ENCODE assay signal across 21 cellular contexts in genomic region chr3:53478166-53478830, GRCh38. TPM values are rescaled to one million over a fixed set of nuclear protein-coding genes. Genes with fewer than 3 reads are reported as not detected.
DNase-seq lines count a peak whose midpoint lies in the region; ATAC-seq and TF ChIP-seq lines count a peak whose summit lies in the region.
"Had no signal": no experiment of that assay in that cellular context is flagged by ENCODE, and none has a peak within 500 bp of the region (broad histone marks: within the 10 kb centered on the region; RNA-seq: fewer than 3 reads in every experiment).

No MANE protein-coding gene starts in this region.

- no peak overlapping the region for H3K23ac ChIP-seq in mesenchymal stem cell (ENCODE audit: low read length in 2 of 2)

- no peak overlapping the region for H4K91ac ChIP-seq in mesenchymal stem cell (ENCODE audit: low read length)

- 0% methylated on average over 1 of the region's 1 CpG for WGBS in mammary epithelial cell (ENCODE audit: low coverage, missing lambda C conversion rate)
- 25% methylated on average over 1 of the region's 1 CpG for WGBS in mesenchymal stem cell

- no peak overlapping the region for H2BK12ac ChIP-seq in mesenchymal stem cell (ENCODE audit: low read length in 2 of 2)

- peak; percentile 36 for DNase-seq in mammary epithelial cell
- no peak for DNase-seq in breast epithelium (ENCODE audit: low spot score in 2 of 2)
- peak; percentile 91 for DNase-seq in epithelial cell of proximal tubule (ENCODE audit: low read depth)
- DNase-seq in mesenchymal stem cell = no peak
- DNase-seq in NCI-H748 treated with DMSO at 0.1 percent for 48 hours (lab: John Stamatoyannopoulos, UW) = no peak
- no peak for DNase-seq in NCI-H345 (lab: John Stamatoyannopoulos, UW)
- no peak for DNase-seq in SHP77 treated with DMSO at 0.1 percent for 48 hours (lab: John Stamatoyannopoulos, UW)
- DNase-seq: activated CD4-positive, alpha-beta T cell treated with anti-CD3 and anti-CD28 coated beads, Interleukin-2, amount 50 U/mL, for 48 hours; activated T-cell treated with anti-CD3 and anti-CD28 coated beads, Interleukin-2, amount 50 U/mL, for 4 hours; CD8-positive, alpha-beta memory T cell; effector CD4-positive, alpha-beta T cell; GOT3; naive thymus-derived CD4-positive, alpha-beta T cell; NCI-H1436; PC-9; stimulated activated naive CD8-positive, alpha-beta T cell treated with anti-CD3 and anti-CD28 coated beads, Interleukin-15, amount 100 ng/mL, for 72 hours; uterus had no signal

- H2AK5ac ChIP-seq in mesenchymal stem cell (ENCODE audit: low read length, severe bottlenecking) = no peak overlapping the region

- intact Hi-C loops in mammary epithelial cell (cut with micrococcal nuclease) = no loop called here
- intact Hi-C loops in breast epithelium (cut with DNase I; ENCODE audit: low total_unique reads) = no loop called here

- H3K36me3 ChIP-seq in mammary epithelial cell (ENCODE audit: insufficient read depth, low read length) = no peaks in the 10 kb centered on the region
- H3K36me3 ChIP-seq in breast epithelium = no peaks in the 10 kb centered on the region
- H3K36me3 ChIP-seq in mesenchymal stem cell (ENCODE audit: control insufficient read depth in 1 of 2, insufficient read depth in 2 of 2, low read depth in 1 of 2, low read length in 2 of 2) = no peaks in the 10 kb centered on the region
- H3K36me3 ChIP-seq: uterus had no signal

- H3K9me3 ChIP-seq in mammary epithelial cell (replicated peaks; ENCODE audit: insufficient read depth, low read length) (no peaks in the 10 kb centered on the region), breast epithelium (no peaks in the 10 kb centered on the region), mesenchymal stem cell (ENCODE audit: control insufficient read depth, low read length) (no peaks in the 10 kb centered on the region)
- H3K9me3 ChIP-seq: uterus had no signal

- BruUV-seq in mammary epithelial cell (replicated peaks; lab: Mats Ljungman, UMichigan) = no TSS peak

- no peaks in the 10 kb centered on the region for H4K20me1 ChIP-seq in mammary epithelial cell (ENCODE audit: insufficient read depth, low read length)

- dilution Hi-C loops in mammary epithelial cell (cut with HindIII; ENCODE audit: low sequenced_read_pairs) = no loop called here

- H3K4me2 ChIP-seq in mammary epithelial cell (ENCODE audit: insufficient read depth, low read depth, low read length) = no peak overlapping the region
- H3K4me2 ChIP-seq in mesenchymal stem cell (ENCODE audit: low read length, poor library complexity, severe bottlenecking) = no peak overlapping the region
- H3K4me2 ChIP-seq: PC-9 had no signal

- H3K4ac ChIP-seq in mesenchymal stem cell (ENCODE audit: low read depth in 1 of 2, low read length in 2 of 2) = no peak overlapping the region

- H3K27ac ChIP-seq in mammary epithelial cell (ENCODE audit: insufficient read depth, low read depth, low read length) = no peak overlapping the region
- H3K27ac ChIP-seq in breast epithelium = no peak overlapping the region
- peak overlapping the region; percentile 36 for H3K27ac ChIP-seq in mesenchymal stem cell (ENCODE audit: low read length, poor library complexity, severe bottlenecking)
- H3K27ac ChIP-seq: PC-9, uterus had no signal

- no peak overlapping the region for H2BK120ac ChIP-seq in mesenchymal stem cell (ENCODE audit: low read depth, low read length)

- no peak overlapping the region for H4K8ac ChIP-seq in mesenchymal stem cell (ENCODE audit: low read length)

- H3K79me2 ChIP-seq in mammary epithelial cell (ENCODE audit: insufficient read depth, low read length) = no peaks in the 10 kb centered on the region

- TF ChIP-seq CTCF in mammary epithelial cell (conservative IDR thresholded peaks at IDR 0.05 in 1 of 2, IDR thresholded peaks at IDR 0.05 in 1 of 2; ENCODE audit: extremely low read depth in 1 of 2, insufficient read depth in 1 of 2, low read depth in 1 of 2, low read length in 2 of 2) (no peak), breast epithelium (IDR thresholded peaks at IDR 0.05) (no peak), epithelial cell of proximal tubule (conservative IDR thresholded peaks at IDR 0.05; ENCODE audit: low read depth, low read length) (no peak)

- no peak overlapping the region for H3K14ac ChIP-seq in mesenchymal stem cell (ENCODE audit: low read length in 2 of 2)

- H3K4me3 ChIP-seq in mammary epithelial cell (replicated peaks in 1 of 3; ENCODE audit: insufficient read depth in 1 of 3, low read depth in 2 of 3, low read length in 3 of 3) (no peak overlapping the region), breast epithelium (no peak overlapping the region), epithelial cell of proximal tubule (ENCODE audit: low read depth, low read length) (no peak overlapping the region), mesenchymal stem cell (ENCODE audit: insufficient read depth in 1 of 2, low read depth in 1 of 2, low read length in 2 of 2) (no peak overlapping the region)
- H3K4me3 ChIP-seq: GM12878, PC-9, uterus had no signal

- no peak for ATAC-seq in HG02852 (IDR thresholded peaks at IDR 0.05; ENCODE audit: unreplicated experiment)
- ATAC-seq: activated T-cell treated with anti-CD3 and anti-CD28 coated beads, Interleukin-2, amount 50 U/mL, for 4 hours; GM12878; naive thymus-derived CD4-positive, alpha-beta T cell; stimulated activated naive CD8-positive, alpha-beta T cell treated with anti-CD3 and anti-CD28 coated beads, Interleukin-15, amount 100 ng/mL, for 72 hours had no signal

- H3K27me3 ChIP-seq in mammary epithelial cell (ENCODE audit: insufficient read depth, low read length) (no peaks in the 10 kb centered on the region), breast epithelium (no peaks in the 10 kb centered on the region), mesenchymal stem cell (ENCODE audit: control insufficient read depth in 1 of 2, insufficient read depth in 1 of 2, low read length in 2 of 2) (peaks cover 13% of the 10 kb centered on the region in 2 experiments)

- no peak overlapping the region for H2BK15ac ChIP-seq in mesenchymal stem cell (ENCODE audit: low read depth, poor library complexity, severe bottlenecking)

- CTCF ChIA-PET in mammary epithelial cell (lab: Charles Lee; ENCODE audit: low non-redundant PET) = no interaction called here

- TF ChIP-seq POLR2A in breast epithelium (IDR thresholded peaks at IDR 0.05) = no peak

- H3K9ac ChIP-seq in mammary epithelial cell (ENCODE audit: insufficient read depth, low read length) = no peak overlapping the region
- H3K9ac ChIP-seq in mesenchymal stem cell (ENCODE audit: low read length) = no peak overlapping the region

- H3K4me1 ChIP-seq in mammary epithelial cell (ENCODE audit: insufficient read depth, low read length) (peaks cover 3% of the 10 kb centered on the region), breast epithelium (no peaks in the 10 kb centered on the region), mesenchymal stem cell (ENCODE audit: control insufficient read depth, insufficient read depth, low read depth, low read length) (peaks cover 6% of the 10 kb centered on the region)
- H3K4me1 ChIP-seq: uterus had no signal

- in situ Hi-C loops in mammary epithelial cell (cut with MboI; ENCODE audit: low sequenced_read_pairs in 2 of 2) = no loop called here

- H3K18ac ChIP-seq in mesenchymal stem cell (ENCODE audit: low read depth in 1 of 2, low read length in 2 of 2) = no peak overlapping the region

- H3K79me1 ChIP-seq in mesenchymal stem cell (replicated peaks; ENCODE audit: low read length, poor library complexity, severe bottlenecking) = no peaks in the 10 kb centered on the region

- H2AFZ ChIP-seq in mammary epithelial cell (ENCODE audit: low read depth, low read length) (no peak overlapping the region), mesenchymal stem cell (ENCODE audit: low read depth, low read length) (no peak overlapping the region)
- H2AFZ ChIP-seq: PC-9 had no signal

- H2BK5ac ChIP-seq in mesenchymal stem cell (ENCODE audit: low read depth, low read length, poor library complexity, severe bottlenecking) = no peak overlapping the region

RNA-seq across cellular contexts. Expression of gene CACNA1D, which starts 16.1 kb away (rescaled TPM):
- total RNA-seq in mammary epithelial cell (1 to 10 TPM in 1 of 2 donors, under 1 TPM in 1; 0.87 to 2.3 TPM), breast epithelium (10 to 100 TPM in 2 of 3 donors, under 1 TPM in 1; 0.96 to 50.3 (median 32.1) TPM), epithelial cell of proximal tubule (0.07 and 1.9 TPM in 2 replicates)
- polyA plus RNA-seq in mammary epithelial cell = 0.26 TPM
- 2.8 TPM for polyA minus RNA-seq in mammary epithelial cell
- polyA plus RNA-seq in mesenchymal stem cell (2013, experiment 1 of 2) = not detected
- not detected for polyA plus RNA-seq in mesenchymal stem cell (2013, experiment 2 of 2)
- total RNA-seq: NCI-H460, PC-9, pulmonary artery endothelial cell had no signal
- polyA plus RNA-seq: naive thymus-derived CD4-positive, alpha-beta T cell had no signal

Comparison
In these comparisons a context has a peak if more than half of its experiments do, and no peak if none do; other contexts are left out.
1. DNase-seq: peak in mammary epithelial cell (single experiment) and epithelial cell of proximal tubule (single experiment); none in breast epithelium (0 of 2), mesenchymal stem cell (single experiment), NCI-H748 treated with DMSO at 0.1 percent for 48 hours (single experiment), NCI-H345 (single experiment) and SHP77 treated with DMSO at 0.1 percent for 48 hours (single experiment).